Comparison of ENCODE assay signal across 1 cellular context in genomic region chr17:39186481-39187002, GRCh38.
TF ChIP-seq lines count a peak whose summit lies in the region.

No MANE protein-coding gene starts in this region.

TF ChIP-seq in IMR-90, 13 proteins besides CTCF, POLR2A, EP300 and RAD21:
- TF ChIP-seq MAFK (IDR thresholded peaks at IDR 0.05; ENCODE audit: low read depth, low read length), result no peak
- no peak for TF ChIP-seq SMC3 (IDR thresholded peaks at IDR 0.05; ENCODE audit: low read depth, low read length)
- TF ChIP-seq RFX5 (IDR thresholded peaks at IDR 0.05; ENCODE audit: low read depth, low read length), result no peak
- TF ChIP-seq MXI1 (IDR thresholded peaks at IDR 0.05; ENCODE audit: borderline replicate concordance, low read depth, low read length), result no peak
